ENCODE assay signal across 8 cellular contexts in genomic region chr17:49575524-49576120, GRCh38. TPM values are rescaled to one million over a fixed set of nuclear protein-coding genes. Genes with fewer than 3 reads are reported as not detected.
DNase-seq lines count a peak whose midpoint lies in the region; ATAC-seq and TF ChIP-seq lines count a peak whose summit lies in the region.

NXPH3 (plus strand) TSS chr17:49575871; CDS start chr17:49576220, 349 bp downstream.

- H3K4me3 Mint-ChIP-seq in activated naive CD4-positive, alpha-beta T cell treated with anti-CD3 and anti-CD28 coated beads for 36 hours = peak within 1 kb of the TSS; percentile 76
- H3K4me3 Mint-ChIP-seq in progenitor cell of endocrine pancreas (ENCODE audit: low read depth) = peak within 1 kb of the TSS; percentile 74

- H3K4me1 ChIP-seq in HCT116 (ENCODE audit: control insufficient read depth in 1 of 2, insufficient read depth in 2 of 2, low read length in 2 of 2) (peaks cover 0 to 9% of the 10 kb centered on the region in 2 experiments; a peak in 2 of 4 replicates), RWPE2 (ENCODE audit: insufficient read depth, poor library complexity, severe bottlenecking) (peaks cover 7% of the 10 kb centered on the region)

- RAD21 ChIA-PET in HCT116 (lab: Charles Lee; ENCODE audit: low non-redundant PET in 1 of 2, low total read pairs in 2 of 2, uncharacterized antibody in 2 of 2, unreplicated experiment in 2 of 2) = interaction anchor here in 1 of 2 experiments (0.6 kb wide), 1 partner anchor 102 kb away, joined by 3 read pairs; the partner anchor contains the start of gene SPOP

- ATAC-seq in HCT116 (peak; percentile 83), RWPE2 (ENCODE audit: low read depth) (peak; percentile 62), Right ventricle myocardium superior (ENCODE audit: poor library complexity) (peak; percentile 75), HG03039 (IDR thresholded peaks at IDR 0.05; ENCODE audit: unreplicated experiment) (no peak)

- no peak within 1 kb of the TSS for H3K9ac ChIP-seq in HCT116 (ENCODE audit: low read length)

- no peak; the same call in 1 of the 2 replicates for TF ChIP-seq CTCF in AG10803 (conservative IDR thresholded peaks at IDR 0.05; ENCODE audit: low read length)
- 0 out of 6 replicates have a peak, but pooled peaks of 2 of the 3 experiments have one; percentile 10 to 16 for TF ChIP-seq CTCF in HCT116 (IDR thresholded peaks at IDR 0.05 in 2 of 3, conservative IDR thresholded peaks at IDR 0.05 in 1 of 3; ENCODE audit: borderline replicate concordance in 1 of 3, insufficient read depth in 1 of 3, low read depth in 2 of 3, low read length in 2 of 3)
- peak; percentile 96 for TF ChIP-seq CTCF in RWPE2 (IDR thresholded peaks at IDR 0.05; ENCODE audit: poor library complexity, severe bottlenecking)
- peak; percentile 70 for TF ChIP-seq CTCF in progenitor cell of endocrine pancreas (IDR thresholded peaks at IDR 0.05; ENCODE audit: unreplicated experiment)

- H3K9me2 ChIP-seq in HCT116 (ENCODE audit: insufficient read depth) = no peaks in the 10 kb centered on the region

- no peaks in the 10 kb centered on the region for H3K9me3 Mint-ChIP-seq in activated naive CD4-positive, alpha-beta T cell treated with anti-CD3 and anti-CD28 coated beads for 36 hours
- H3K9me3 Mint-ChIP-seq in progenitor cell of endocrine pancreas (ENCODE audit: low read depth) = no peaks in the 10 kb centered on the region

- H3K36me3 ChIP-seq in HCT116 (ENCODE audit: control insufficient read depth in 1 of 2, insufficient read depth in 2 of 2, low read length in 2 of 2) (no peaks in the 10 kb centered on the region), RWPE2 (ENCODE audit: low read depth) (no peaks in the 10 kb centered on the region)

- H3K9me3 ChIP-seq in HCT116 (ENCODE audit: control insufficient read depth in 1 of 2, insufficient read depth in 1 of 2, low read depth in 1 of 2, low read length in 2 of 2) (no peaks in the 10 kb centered on the region), RWPE2 (ENCODE audit: severe bottlenecking) (no peaks in the 10 kb centered on the region)

- H3K36me3 Mint-ChIP-seq in activated naive CD4-positive, alpha-beta T cell treated with anti-CD3 and anti-CD28 coated beads for 36 hours (ENCODE audit: low read depth) = no peaks in the 10 kb centered on the region
- no peaks in the 10 kb centered on the region for H3K36me3 Mint-ChIP-seq in progenitor cell of endocrine pancreas (ENCODE audit: insufficient read depth)

- DNase-seq in AG10803 (ENCODE audit: low read depth) = peak; percentile 49
- no peak for DNase-seq in HCT116 (ENCODE audit: low read depth, low spot score)
- no peak for DNase-seq in RWPE2 (ENCODE audit: low spot score)
- peak; percentile 77 for DNase-seq in activated naive CD4-positive, alpha-beta T cell treated with anti-CD3 and anti-CD28 coated beads for 36 hours
- DNase-seq in Right ventricle myocardium superior = peak; percentile 83
- peak; percentile 68 for DNase-seq in progenitor cell of endocrine pancreas (ENCODE audit: low spot score, unreplicated experiment)
- no peak for DNase-seq in NK-92 (lab: John Stamatoyannopoulos, UW; ENCODE audit: unreplicated experiment)

- intact Hi-C loops in HCT116 (cut with micrococcal nuclease) = no loop called here
- intact Hi-C loops in activated naive CD4-positive, alpha-beta T cell treated with anti-CD3 and anti-CD28 coated beads for 36 hours (cut with micrococcal nuclease) = loop anchor here (1.0 to 2.0 kb wide), 3 partner anchors 43 to 120 kb away; partner anchors contain the start of gene SPOP
- intact Hi-C loops in Right ventricle myocardium superior (cut with DNase I) = loop anchor here (10.0 kb wide), 1 partner anchor 279 kb away; no protein-coding TSS in a partner anchor

- no peak for TF ChIP-seq POLR2A in HCT116 (IDR thresholded peaks at IDR 0.05; ENCODE audit: borderline replicate concordance, extremely low read depth, insufficient read depth, insufficient read length)

- peaks cover 15% of the 10 kb centered on the region for H3K4me1 Mint-ChIP-seq in activated naive CD4-positive, alpha-beta T cell treated with anti-CD3 and anti-CD28 coated beads for 36 hours (ENCODE audit: low read depth)
- peaks cover 4% of the 10 kb centered on the region for H3K4me1 Mint-ChIP-seq in progenitor cell of endocrine pancreas (ENCODE audit: low read depth)

- no peaks in the 10 kb centered on the region for H4K20me1 ChIP-seq in HCT116 (ENCODE audit: insufficient read depth)

- no peak within 1 kb of the TSS for H2AFZ ChIP-seq in HCT116 (ENCODE audit: low read depth, low read length, poor library complexity, severe bottlenecking)

- peak within 1 kb of the TSS; percentile 67 for H3K4me2 ChIP-seq in HCT116 (ENCODE audit: low read length)

- POLR2A ChIA-PET in HCT116 (lab: Charles Lee) = interaction anchor here (0.9 kb wide), 1 partner anchor 102 kb away, joined by 3 read pairs; the partner anchor contains the start of gene SPOP

- H3K4me3 ChIP-seq in AG10803 (ENCODE audit: low read length) (peak within 1 kb of the TSS; percentile 69), HCT116 (replicated peaks in 1 of 2; ENCODE audit: low read depth in 1 of 2, low read length in 2 of 2) (peak within 1 kb of the TSS; percentile 16 to 40; a peak in 3 of 4 replicates), RWPE2 (ENCODE audit: severe bottlenecking) (peak within 1 kb of the TSS; percentile 45)

- H3K79me2 ChIP-seq in HCT116 (ENCODE audit: insufficient read depth, low read length) = no peaks in the 10 kb centered on the region

- BruUV-seq in HCT116 (replicated peaks; lab: Mats Ljungman, UMichigan) = no TSS peak

- H3K27me3 ChIP-seq in HCT116 (ENCODE audit: insufficient read depth, low read length) (peaks cover 11% of the 10 kb centered on the region; the same call in 1 of the 2 replicates), RWPE2 (ENCODE audit: insufficient read depth, poor library complexity, severe bottlenecking) (no peaks in the 10 kb centered on the region)

- no peak within 1 kb of the TSS for H3K27ac Mint-ChIP-seq in activated naive CD4-positive, alpha-beta T cell treated with anti-CD3 and anti-CD28 coated beads for 36 hours
- H3K27ac Mint-ChIP-seq in progenitor cell of endocrine pancreas = no peak within 1 kb of the TSS

- peaks cover 38% of the 10 kb centered on the region for H3K27me3 Mint-ChIP-seq in activated naive CD4-positive, alpha-beta T cell treated with anti-CD3 and anti-CD28 coated beads for 36 hours (ENCODE audit: low read depth)
- H3K27me3 Mint-ChIP-seq in progenitor cell of endocrine pancreas = peaks cover 71% of the 10 kb centered on the region

- no peak for TF ChIP-seq RAD21 in HCT116 (IDR thresholded peaks at IDR 0.05; ENCODE audit: low read depth)

- H3K27ac ChIP-seq in HCT116 (ENCODE audit: low read depth, low read length) (peak within 1 kb of the TSS; percentile 17; the same call in 1 of the 2 replicates), RWPE2 (ENCODE audit: poor library complexity, severe bottlenecking) (no peak within 1 kb of the TSS)

- CTCF ChIA-PET in HCT116 (lab: Charles Lee) = no interaction called here
- CTCF ChIA-PET in activated naive CD4-positive, alpha-beta T cell treated with anti-CD3 and anti-CD28 coated beads for 36 hours (lab: Charles Lee) = interaction anchor here (0.6 to 10.8 kb wide), 7 partner anchors 18 to 422 kb away, joined by 3 to 232 read pairs (median 4); partner anchors contain the start of gene FAM117A

TF ChIP-seq in HCT116, 20 proteins besides CTCF, POLR2A, EP300 and RAD21 (continues in another document):
- TF ChIP-seq EZH2phosphoT487 (IDR thresholded peaks at IDR 0.05; ENCODE audit: borderline replicate concordance) (no peak), ZBTB33 (IDR thresholded peaks at IDR 0.05; ENCODE audit: extremely low read depth, insufficient replicate concordance, low read length) (no peak), POLR2AphosphoS5 (IDR thresholded peaks at IDR 0.05; ENCODE audit: low read depth, low read length) (no peak), ELF1 (IDR thresholded peaks at IDR 0.05; ENCODE audit: borderline replicate concordance, low read depth) (no peak), MAX (IDR thresholded peaks at IDR 0.05) (no peak), SRF (IDR thresholded peaks at IDR 0.05; ENCODE audit: low read depth) (no peak), CEBPB (IDR thresholded peaks at IDR 0.05; ENCODE audit: low read depth) (no peak), EGR1 (IDR thresholded peaks at IDR 0.05; ENCODE audit: low read depth) (no peak), CBX3 (IDR thresholded peaks at IDR 0.05; ENCODE audit: low read depth) (no peak), ATF3 (IDR thresholded peaks at IDR 0.05) (no peak), SIN3A (IDR thresholded peaks at IDR 0.05; ENCODE audit: low read depth) (no peak), JUND (IDR thresholded peaks at IDR 0.05) (no peak), ZFX (IDR thresholded peaks at IDR 0.05) (no peak), ZNF274 (IDR thresholded peaks at IDR 0.05; ENCODE audit: low read depth, low read length) (no peak), SP1 (IDR thresholded peaks at IDR 0.05; ENCODE audit: low read depth) (no peak), YY1 (IDR thresholded peaks at IDR 0.05; ENCODE audit: extremely low read depth, insufficient replicate concordance, low read depth, low read length) (no peak)

RNA-seq across cellular contexts. Expression of gene NXPH3, which starts in this region (rescaled TPM):
- total RNA-seq in HCT116 (2021; ENCODE audit: unreplicated experiment) (0.10 TPM), Right ventricle myocardium superior (3.7 TPM), progenitor cell of endocrine pancreas (0.20 and 0.38 TPM in 2 replicates)
- polyA plus RNA-seq in HCT116 (2012) = 0.02 and 0.13 TPM in 2 replicates
- under 1 TPM; 0.25 to 0.26 TPM for total RNA-seq in activated naive CD4-positive, alpha-beta T cell treated with anti-CD3 and anti-CD28 coated beads for 36 hours

Comparison
In these comparisons a context has a peak if more than half of its experiments do, and no peak if none do; other contexts are left out.
1. Peak in ATAC-seq, H3K4me3 ChIP-seq, H3K27ac ChIP-seq and H3K4me2 ChIP-seq in HCT116; RNA of the gene not detected or under 1 TPM.
2. Peak in DNase-seq in activated naive CD4-positive, alpha-beta T cell treated with anti-CD3 and anti-CD28 coated beads for 36 hours; RNA of the gene not detected or under 1 TPM.
3. Peak in DNase-seq in progenitor cell of endocrine pancreas; RNA of the gene not detected or under 1 TPM.
4. DNase-seq: peak in AG10803 (single experiment) and Right ventricle myocardium superior (single experiment); none in HCT116 (single experiment), RWPE2 (single experiment) and NK-92 (single experiment).
5. Peak in every context shown above with its lines, with median percentiles within 50 percentile points of each other: H3K4me3 ChIP-seq.